8 cellular contexts compared by ENCODE assay signal in genomic region chr5:13987843-13988464, GRCh38. TPM values are rescaled to one million over a fixed set of nuclear protein-coding genes. Genes with fewer than 3 reads are reported as not detected.
DNase-seq lines count a peak whose midpoint lies in the region; ATAC-seq, FAIRE-seq and TF ChIP-seq lines count a peak whose summit lies in the region.

No MANE protein-coding gene starts in this region.

- no peaks in the 10 kb centered on the region for H3K9me3 ChIP-seq in mammary epithelial cell (replicated peaks; ENCODE audit: insufficient read depth, low read length)

- peaks cover 14% of the 10 kb centered on the region for H3K79me2 ChIP-seq in mammary epithelial cell (ENCODE audit: insufficient read depth, low read length)

- no peaks in the 10 kb centered on the region for H3K9me3 Mint-ChIP-seq in type B pancreatic cell

- ATAC-seq in GM19043 (IDR thresholded peaks at IDR 0.05; ENCODE audit: low read depth, unreplicated experiment), result peak; percentile 78

- H3K4me3 ChIP-seq in mammary epithelial cell (replicated peaks in 1 of 3; ENCODE audit: insufficient read depth in 1 of 3, low read depth in 2 of 3, low read length in 3 of 3), result no peak overlapping the region

- no peaks in the 10 kb centered on the region for H3K36me3 ChIP-seq in mammary epithelial cell (ENCODE audit: insufficient read depth, low read length)

- H3K27ac Mint-ChIP-seq in type B pancreatic cell, result peak overlapping the region; percentile 23

- in situ Hi-C loops in mammary epithelial cell (cut with MboI; ENCODE audit: low sequenced_read_pairs in 2 of 2), result loop anchor here (5.0 to 25.0 kb wide), 5 partner anchors 157 to 674 kb away; partner anchors contain the start of genes OTULIN (in 1 of the 2) and TRIO (in 1 of the 2)

- H4K20me1 ChIP-seq in mammary epithelial cell (ENCODE audit: insufficient read depth, low read length), result no peaks in the 10 kb centered on the region

- no peak overlapping the region for H3K9ac ChIP-seq in mammary epithelial cell (ENCODE audit: insufficient read depth, low read length)

- DNase-seq in D721Med (ENCODE audit: insufficient read length, low spot score) (no peak), HuH-7.5 (ENCODE audit: low spot score) (peak; percentile 41), NOMO-1 treated with DMSO at 0.1 percent for 48 hours (lab: John Stamatoyannopoulos, UW; ENCODE audit: unreplicated experiment) (peak; percentile 66), mammary epithelial cell (peak; percentile 49), left kidney (ENCODE audit: low read depth, low spot score) (peak; percentile 77), type B pancreatic cell (ENCODE audit: extremely low spot score, unreplicated experiment) (no peak)
- DNase-seq in NK-92 treated with Interleukin-12 subunit alpha and Interleukin-12 subunit beta, amount 100 ng/mL, for 24 hours (lab: John Stamatoyannopoulos, UW), result no peak

- TF ChIP-seq CTCF in D721Med (IDR thresholded peaks at IDR 0.05; ENCODE audit: insufficient read depth, missing control alignments), result peak; percentile 89
- TF ChIP-seq CTCF in mammary epithelial cell (conservative IDR thresholded peaks at IDR 0.05 in 1 of 2, IDR thresholded peaks at IDR 0.05 in 1 of 2; ENCODE audit: extremely low read depth in 1 of 2, insufficient read depth in 1 of 2, low read depth in 1 of 2, low read length in 2 of 2), result peak; percentile 86 to 91
- TF ChIP-seq CTCF in type B pancreatic cell (conservative IDR thresholded peaks at IDR 0.05), result peak; percentile 96

- H3K4me1 Mint-ChIP-seq in type B pancreatic cell (ENCODE audit: unreplicated experiment), result peaks cover 4% of the 10 kb centered on the region

- H3K27me3 ChIP-seq in mammary epithelial cell (ENCODE audit: insufficient read depth, low read length), result no peaks in the 10 kb centered on the region

- no peak overlapping the region for H3K4me3 Mint-ChIP-seq in type B pancreatic cell

- no TSS peak for BruUV-seq in mammary epithelial cell (replicated peaks; lab: Mats Ljungman, UMichigan)

- no peak overlapping the region for H2AFZ ChIP-seq in mammary epithelial cell (ENCODE audit: low read depth, low read length)

- WGBS in mammary epithelial cell (ENCODE audit: low coverage, missing lambda C conversion rate), result 26% methylated on average over 7 of the region's 7 CpGs

- peaks cover 22% of the 10 kb centered on the region for H3K27me3 Mint-ChIP-seq in type B pancreatic cell

- dilution Hi-C loops in mammary epithelial cell (cut with HindIII; ENCODE audit: low sequenced_read_pairs), result no loop called here

- H3K36me3 Mint-ChIP-seq in type B pancreatic cell, result no peaks in the 10 kb centered on the region

- intact Hi-C loops in mammary epithelial cell (cut with micrococcal nuclease), result loop anchor here (1.0 to 5.0 kb wide), 4 partner anchors 155 to 376 kb away; partner anchors contain the start of gene TRIO

- H3K4me2 ChIP-seq in mammary epithelial cell (ENCODE audit: insufficient read depth, low read depth, low read length), result no peak overlapping the region

- no peak for FAIRE-seq in D721Med (lab: Jason Lieb, UNC)

- peaks cover 21% of the 10 kb centered on the region for H3K4me1 ChIP-seq in mammary epithelial cell (ENCODE audit: insufficient read depth, low read length)

- no peak overlapping the region for H3K27ac ChIP-seq in mammary epithelial cell (ENCODE audit: insufficient read depth, low read depth, low read length)

- CTCF ChIA-PET in mammary epithelial cell (lab: Charles Lee; ENCODE audit: low non-redundant PET), result interaction anchor here (0.6 kb wide), 1 partner anchor 1018 kb away, joined by 3 read pairs; no protein-coding TSS in a partner anchor

RNA-seq across cellular contexts. Expression of gene DNAH5, which starts 43.5 kb away (rescaled TPM):
- total RNA-seq in mammary epithelial cell (1 to 10 TPM; 1.5 to 2.1 TPM), type B pancreatic cell (ENCODE audit: low replicate concordance) (0.43 and 1.2 TPM in 2 replicates)
- polyA plus RNA-seq in mammary epithelial cell, result 0.67 TPM
- 2.0 TPM for polyA minus RNA-seq in mammary epithelial cell

Comparison
In these comparisons a context has a peak if more than half of its experiments do, and no peak if none do; other contexts are left out.
1. DNase-seq: peak in HuH-7.5 (single experiment), NOMO-1 treated with DMSO at 0.1 percent for 48 hours (single experiment), mammary epithelial cell (single experiment) and left kidney (single experiment); none in D721Med (single experiment), type B pancreatic cell (single experiment) and NK-92 treated with Interleukin-12 subunit alpha and Interleukin-12 subunit beta, amount 100 ng/mL, for 24 hours (single experiment).
2. Peak in every context shown above with its lines, with median percentiles within 50 percentile points of each other: CTCF ChIP-seq.